ENCODE assay signal across 29 cellular contexts in the genomic region with DNA sequence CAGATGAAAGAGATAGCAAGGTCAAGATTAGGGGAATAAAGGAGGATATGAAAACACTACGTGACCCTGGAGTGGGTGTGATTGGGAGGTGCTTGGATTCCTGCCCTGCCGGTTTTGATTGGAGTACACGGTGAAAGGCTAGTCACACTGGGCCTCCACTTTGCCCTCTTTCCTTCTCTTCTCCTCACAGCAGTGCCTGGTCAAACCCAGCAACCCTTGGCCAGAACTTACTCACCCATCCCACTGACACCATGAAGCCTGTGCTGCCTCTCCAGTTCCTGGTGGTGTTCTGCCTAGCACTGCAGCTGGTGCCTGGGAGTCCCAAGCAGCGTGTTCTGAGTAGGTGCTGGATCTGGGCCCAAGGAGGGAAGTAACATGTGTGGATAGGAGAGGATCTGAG. TPM values are rescaled to one million over a fixed set of nuclear protein-coding genes. Genes with fewer than 3 reads are reported as not detected.
DNase-seq lines count a peak whose midpoint lies in the region; ATAC-seq, FAIRE-seq and TF ChIP-seq lines count a peak whose summit lies in the region.
"Had no signal": no experiment of that assay in that cellular context is flagged by ENCODE, and none has a peak within 500 bp of the region (broad histone marks: within the 10 kb centered on the region; RNA-seq: fewer than 3 reads in every experiment).

A gene with protein sequence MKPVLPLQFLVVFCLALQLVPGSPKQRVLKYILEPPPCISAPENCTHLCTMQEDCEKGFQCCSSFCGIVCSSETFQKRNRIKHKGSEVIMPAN (plus strand): TSS at position 166 of the 400 bp plus-strand sequence. CDS start 86 bp downstream, at position 252.

- no peaks in the 10 kb centered on the region for H3K27me3 ChIP-seq in small intestine (ENCODE audit: control insufficient read depth in 2 of 2, insufficient read depth in 2 of 2, low read length in 2 of 2)
- H3K27me3 ChIP-seq: BLaER1 had no signal

- intact Hi-C loops in left colon (cut with DNase I, micrococcal nuclease): no loop called here

- no peak for FAIRE-seq in small intestine (lab: Jason Lieb, UNC)
- no peak for FAIRE-seq in D721Med (lab: Jason Lieb, UNC)
- FAIRE-seq: GM12891, HepG2 had no signal

- TF ChIP-seq CTCF in D721Med (IDR thresholded peaks at IDR 0.05; ENCODE audit: insufficient read depth, missing control alignments): no peak

- 13 to 61% (median 40%) methylated on average over 4 of the region's 4 CpGs for WGBS in small intestine, 3 donors

- ATAC-seq in left colon (peak; percentile 84), GM21717 (IDR thresholded peaks at IDR 0.05; ENCODE audit: unreplicated experiment) (no peak)
- ATAC-seq in stimulated activated effector memory CD8-positive, alpha-beta T cell treated with anti-CD3 and anti-CD28 coated beads, Interleukin-12 subunit alpha, Interleukin-12 subunit beta, amount 100 ng/mL, for 72 hours: no peak
- ATAC-seq: HepG2, Panc1 had no signal

- H3K36me3 Mint-ChIP-seq in stimulated activated effector memory CD8-positive, alpha-beta T cell treated with anti-CD3 and anti-CD28 coated beads, Interleukin-12 subunit alpha, Interleukin-12 subunit beta, amount 100 ng/mL, for 72 hours: no peaks in the 10 kb centered on the region
- H3K36me3 Mint-ChIP-seq: CD4-positive, CD25-positive, alpha-beta regulatory T cell had no signal

- peak; percentile 33 for DNase-seq in NCI-H2029 (lab: John Stamatoyannopoulos, UW)
- no peak for DNase-seq in NCI-H2029 treated with DMSO at 0.1 percent for 48 hours (lab: John Stamatoyannopoulos, UW)
- peak in 1 of 2 donors; percentile 10 for DNase-seq in left colon
- peak; percentile 51 for DNase-seq in small intestine
- no peak for DNase-seq in central memory CD4-positive, alpha-beta T cell
- DNase-seq in D721Med (ENCODE audit: insufficient read length, low spot score): no peak
- DNase-seq in stimulated activated effector memory CD8-positive, alpha-beta T cell treated with anti-CD3 and anti-CD28 coated beads, Interleukin-12 subunit alpha, Interleukin-12 subunit beta, amount 100 ng/mL, for 72 hours (ENCODE audit: low spot score in 2 of 2): no peak
- DNase-seq: 8988T; ACHN; CD4-positive, CD25-positive, alpha-beta regulatory T cell; DMS79; EL; GDM1; H7; Karpas-422; NCI-H1105; NCI-H146; NCI-H1930; NCI-H526 treated with DMSO at 0.1 percent for 48 hours; SHP77 had no signal

- H3K27ac ChIP-seq in small intestine (ENCODE audit: low read depth in 1 of 2, low read length in 1 of 2): no peak within 1 kb of the TSS
- H3K27ac ChIP-seq: BLaER1, HL-60, RWPE1 had no signal

- H3K9me3 Mint-ChIP-seq in stimulated activated effector memory CD8-positive, alpha-beta T cell treated with anti-CD3 and anti-CD28 coated beads, Interleukin-12 subunit alpha, Interleukin-12 subunit beta, amount 100 ng/mL, for 72 hours: no peaks in the 10 kb centered on the region
- H3K9me3 Mint-ChIP-seq: CD4-positive, CD25-positive, alpha-beta regulatory T cell had no signal

- no peak within 1 kb of the TSS for H3K27ac Mint-ChIP-seq in stimulated activated effector memory CD8-positive, alpha-beta T cell treated with anti-CD3 and anti-CD28 coated beads, Interleukin-12 subunit alpha, Interleukin-12 subunit beta, amount 100 ng/mL, for 72 hours
- H3K27ac Mint-ChIP-seq: CD4-positive, CD25-positive, alpha-beta regulatory T cell had no signal

- H3K4me1 ChIP-seq in small intestine (ENCODE audit: control insufficient read depth in 2 of 2, insufficient read depth in 1 of 2, low read depth in 1 of 2, low read length in 1 of 2): peaks cover 0 to 2% of the 10 kb centered on the region in 2 donors
- H3K4me1 ChIP-seq: BLaER1 had no signal

- no peak within 1 kb of the TSS for H3K4me3 Mint-ChIP-seq in stimulated activated effector memory CD8-positive, alpha-beta T cell treated with anti-CD3 and anti-CD28 coated beads, Interleukin-12 subunit alpha, Interleukin-12 subunit beta, amount 100 ng/mL, for 72 hours
- H3K4me3 Mint-ChIP-seq: CD4-positive, CD25-positive, alpha-beta regulatory T cell had no signal

- H3K4me1 Mint-ChIP-seq in stimulated activated effector memory CD8-positive, alpha-beta T cell treated with anti-CD3 and anti-CD28 coated beads, Interleukin-12 subunit alpha, Interleukin-12 subunit beta, amount 100 ng/mL, for 72 hours: no peaks in the 10 kb centered on the region
- H3K4me1 Mint-ChIP-seq: CD4-positive, CD25-positive, alpha-beta regulatory T cell had no signal

- H3K36me3 ChIP-seq in small intestine (ENCODE audit: control insufficient read depth in 2 of 2, insufficient read depth in 2 of 2, low read length in 2 of 2): no peaks in the 10 kb centered on the region
- H3K36me3 ChIP-seq: BLaER1 had no signal

- H3K9me3 ChIP-seq in small intestine (ENCODE audit: control insufficient read depth, low read depth): no peaks in the 10 kb centered on the region
- H3K9me3 ChIP-seq: BLaER1 had no signal

- no peak within 1 kb of the TSS for H3K4me3 ChIP-seq in small intestine (ENCODE audit: low read depth in 1 of 2, low read length in 2 of 2)
- H3K4me3 ChIP-seq: BLaER1 had no signal

RNA-seq across cellular contexts. Expression of the gene that starts here (rescaled TPM):
- total RNA-seq in left colon: not detected
- polyA plus RNA-seq in small intestine: not detected
- total RNA-seq: CD4-positive, CD25-positive, alpha-beta regulatory T cell; H7; HepG2; NCI-H460; OCI-LY7 had no signal
- polyA plus RNA-seq: CD4-positive, CD25-positive, alpha-beta regulatory T cell; HepG2 had no signal

Comparison
In these comparisons a context has a peak if more than half of its experiments do, and no peak if none do; other contexts are left out.
1. Peak in ATAC-seq in left colon; RNA of the gene not detected or under 1 TPM.
2. Peak in DNase-seq in small intestine; RNA of the gene not detected or under 1 TPM.